In the genomic region with DNA sequence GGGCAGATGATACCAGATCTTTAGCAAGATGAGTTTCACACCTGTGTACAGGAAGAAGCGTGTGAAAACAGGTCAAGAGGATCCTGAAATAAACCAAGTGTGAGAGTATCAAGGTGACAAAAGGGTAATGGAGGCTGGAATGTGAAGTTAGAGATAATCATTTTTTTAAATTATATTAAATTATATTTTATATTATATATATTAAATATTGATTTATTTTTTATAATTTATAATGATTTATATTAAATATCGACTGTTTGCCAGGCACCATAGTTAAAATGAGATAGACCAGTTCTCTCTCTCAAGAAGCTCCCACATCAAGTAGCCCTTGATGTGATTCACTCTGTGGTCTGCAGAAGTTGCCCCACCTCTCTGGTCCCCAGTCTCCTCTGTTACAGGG, we compare ENCODE assay signal across 35 cellular contexts.
"Had no signal": no experiment of that assay in that cellular context is flagged by ENCODE, and none has a peak within 500 bp of the region (broad histone marks: within the 10 kb centered on the region; RNA-seq: fewer than 3 reads in every experiment).

No MANE protein-coding gene starts in this region.

- H3K36me3 Mint-ChIP-seq: activated naive CD4-positive, alpha-beta T cell treated with anti-CD3 and anti-CD28 coated beads, Interleukin-2, amount 10 ng/mL, durations not matched to agents 7 days and 5 days; activated naive CD4-positive, alpha-beta T cell treated with anti-CD3 and anti-CD28 coated beads, Interleukin-2, amount 50 U/mL, for 24 hours; activated naive CD4-positive, alpha-beta T cell treated with anti-CD3 and anti-CD28 coated beads, Interleukin-2, amount 50 U/mL, for 72 hours; activated naive CD8-positive, alpha-beta T cell; activated naive CD8-positive, alpha-beta T cell treated with anti-CD3 and anti-CD28 coated beads for 36 hours; activated naive CD8-positive, alpha-beta T cell treated with anti-CD3 and anti-CD28 coated beads, Interleukin-2, amount 10 ng/mL, durations not matched to agents 7 days and 5 days; brain had no signal

- H3K27ac Mint-ChIP-seq: activated naive CD4-positive, alpha-beta T cell treated with anti-CD3 and anti-CD28 coated beads for 36 hours; activated naive CD4-positive, alpha-beta T cell treated with anti-CD3 and anti-CD28 coated beads, Interleukin-2, amount 10 ng/mL, durations not matched to agents 7 days and 5 days; activated naive CD4-positive, alpha-beta T cell treated with anti-CD3 and anti-CD28 coated beads, Interleukin-2, amount 50 U/mL, for 24 hours; activated naive CD4-positive, alpha-beta T cell treated with anti-CD3 and anti-CD28 coated beads, Interleukin-2, amount 50 U/mL, for 72 hours; activated naive CD8-positive, alpha-beta T cell; activated naive CD8-positive, alpha-beta T cell treated with anti-CD3 and anti-CD28 coated beads for 36 hours; activated naive CD8-positive, alpha-beta T cell treated with anti-CD3 and anti-CD28 coated beads, Interleukin-2, amount 10 ng/mL, durations not matched to agents 7 days and 5 days; activated naive CD8-positive, alpha-beta T cell treated with anti-CD3 and anti-CD28 coated beads, Interleukin-2, amount 50 U/mL, for 24 hours; activated T-cell treated with anti-CD3 and anti-CD28 coated beads, Interleukin-2, amount 50 U/mL, for 24 hours; activated T-cell treated with anti-CD3 and anti-CD28 coated beads, Interleukin-2, amount 50 U/mL, for 72 hours; activated T-helper 1 cell treated with anti-CD3 and anti-CD28 coated beads, Interleukin-12 subunit alpha, Interleukin-12 subunit beta, Interleukin-2, Interleukin-4 antibody, amounts not matched to agents 30 ng/mL and 10 ng/mL and 1 ng/mL, durations not matched to agents 14 hours and 24 hours and 36 hours; activated T-helper 17 cell treated with anti-CD3 and anti-CD28 coated beads, Interleukin-2, amount 50 U/mL, for 72 hours; activated T-helper 2 cell treated with anti-CD3 and anti-CD28 coated beads, Interferon-gamma antibody, Interleukin-2, Interleukin-4, amounts not matched to agents 10 μg/mL and 5 μg/mL and 100 μg/mL, durations not matched to agents 14 hours and 24 hours and 36 hours; brain had no signal

- H3K4me3 Mint-ChIP-seq: activated naive CD4-positive, alpha-beta T cell treated with anti-CD3 and anti-CD28 coated beads for 36 hours; activated naive CD4-positive, alpha-beta T cell treated with anti-CD3 and anti-CD28 coated beads, Interleukin-2, amount 10 ng/mL, durations not matched to agents 7 days and 5 days; activated naive CD4-positive, alpha-beta T cell treated with anti-CD3 and anti-CD28 coated beads, Interleukin-2, amount 50 U/mL, for 24 hours; activated naive CD8-positive, alpha-beta T cell; activated naive CD8-positive, alpha-beta T cell treated with anti-CD3 and anti-CD28 coated beads for 36 hours; activated naive CD8-positive, alpha-beta T cell treated with anti-CD3 and anti-CD28 coated beads, Interleukin-2, amount 10 ng/mL, durations not matched to agents 7 days and 5 days; activated naive CD8-positive, alpha-beta T cell treated with anti-CD3 and anti-CD28 coated beads, Interleukin-2, amount 50 U/mL, for 24 hours; activated T-cell treated with anti-CD3 and anti-CD28 coated beads, Interleukin-2, amount 50 U/mL, for 24 hours; activated T-cell treated with anti-CD3 and anti-CD28 coated beads, Interleukin-2, amount 50 U/mL, for 4 hours; activated T-cell treated with anti-CD3 and anti-CD28 coated beads, Interleukin-2, amount 50 U/mL, for 72 hours; activated T-helper 1 cell treated with anti-CD3 and anti-CD28 coated beads, Interleukin-12 subunit alpha, Interleukin-12 subunit beta, Interleukin-2, Interleukin-4 antibody, amounts not matched to agents 30 ng/mL and 10 ng/mL and 1 ng/mL, durations not matched to agents 14 hours and 24 hours and 36 hours; activated T-helper 17 cell treated with anti-CD3 and anti-CD28 coated beads, Interleukin-2, amount 50 U/mL, for 72 hours; brain; central memory CD8-positive, alpha-beta T cell had no signal

- DNase-seq: activated effector memory CD4-positive, alpha-beta T cell treated with anti-CD3 and anti-CD28 coated beads, Interleukin-2, amount 50 U/mL, for 16 hours; activated effector memory CD4-positive, alpha-beta T cell treated with Interleukin-2 at 50 U/mL for 16 hours; activated gamma-delta T cell; activated gamma-delta T cell treated with Interleukin-2 at 50 U/mL for 16 hours; activated naive CD4-positive, alpha-beta T cell; activated naive CD4-positive, alpha-beta T cell treated with anti-CD3 and anti-CD28 coated beads for 36 hours; activated naive CD4-positive, alpha-beta T cell treated with anti-CD3 and anti-CD28 coated beads, Interleukin-2, amount 10 ng/mL, durations not matched to agents 7 days and 5 days; activated naive CD4-positive, alpha-beta T cell treated with anti-CD3 and anti-CD28 coated beads, Interleukin-2, amount 50 U/mL, for 16 hours; activated naive CD4-positive, alpha-beta T cell treated with Interleukin-2 at 50 U/mL for 16 hours; activated naive CD8-positive, alpha-beta T cell treated with anti-CD3 and anti-CD28 coated beads for 36 hours; activated naive CD8-positive, alpha-beta T cell treated with anti-CD3 and anti-CD28 coated beads, Interleukin-2, amount 10 ng/mL, durations not matched to agents 7 days and 5 days; activated naive CD8-positive, alpha-beta T cell treated with anti-CD3 and anti-CD28 coated beads, Interleukin-2, amount 50 U/mL, for 24 hours; activated T-cell treated with anti-CD3 and anti-CD28 coated beads, Interleukin-2, amount 50 U/mL, for 1 hour; activated T-cell treated with anti-CD3 and anti-CD28 coated beads, Interleukin-2, amount 50 U/mL, for 24 hours; activated T-cell treated with anti-CD3 and anti-CD28 coated beads, Interleukin-2, amount 50 U/mL, for 4 hours; activated T-cell treated with anti-CD3 and anti-CD28 coated beads, Interleukin-2, amount 50 U/mL, for 48 hours; adrenal gland; amygdala; aorta; body of pancreas; central memory CD4-positive, alpha-beta T cell; cerebellar nuclear complex had no signal

- H3K9me3 Mint-ChIP-seq: activated naive CD4-positive, alpha-beta T cell treated with anti-CD3 and anti-CD28 coated beads for 36 hours; activated naive CD4-positive, alpha-beta T cell treated with anti-CD3 and anti-CD28 coated beads, Interleukin-2, amount 10 ng/mL, durations not matched to agents 7 days and 5 days; activated naive CD4-positive, alpha-beta T cell treated with anti-CD3 and anti-CD28 coated beads, Interleukin-2, amount 50 U/mL, for 24 hours; activated naive CD4-positive, alpha-beta T cell treated with anti-CD3 and anti-CD28 coated beads, Interleukin-2, amount 50 U/mL, for 72 hours; activated naive CD8-positive, alpha-beta T cell treated with anti-CD3 and anti-CD28 coated beads for 36 hours; activated naive CD8-positive, alpha-beta T cell treated with anti-CD3 and anti-CD28 coated beads, Interleukin-2, amount 10 ng/mL, durations not matched to agents 7 days and 5 days; activated naive CD8-positive, alpha-beta T cell treated with anti-CD3 and anti-CD28 coated beads, Interleukin-2, amount 50 U/mL, for 24 hours; activated T-cell treated with anti-CD3 and anti-CD28 coated beads, Interleukin-2, amount 50 U/mL, for 24 hours; activated T-cell treated with anti-CD3 and anti-CD28 coated beads, Interleukin-2, amount 50 U/mL, for 4 hours; activated T-cell treated with anti-CD3 and anti-CD28 coated beads, Interleukin-2, amount 50 U/mL, for 72 hours; activated T-helper 1 cell treated with anti-CD3 and anti-CD28 coated beads, Interleukin-12 subunit alpha, Interleukin-12 subunit beta, Interleukin-2, Interleukin-4 antibody, amounts not matched to agents 30 ng/mL and 10 ng/mL and 1 ng/mL, durations not matched to agents 14 hours and 24 hours and 36 hours; activated T-helper 17 cell treated with anti-CD3 and anti-CD28 coated beads, Interleukin-2, amount 50 U/mL, for 72 hours; activated T-helper 2 cell treated with anti-CD3 and anti-CD28 coated beads, Interferon-gamma antibody, Interleukin-2, Interleukin-4, amounts not matched to agents 10 μg/mL and 5 μg/mL and 100 μg/mL, durations not matched to agents 14 hours and 24 hours and 36 hours; brain; central memory CD8-positive, alpha-beta T cell had no signal

- H3K9me3 ChIP-seq: adrenal gland, ascending aorta, body of pancreas, breast epithelium had no signal

- H3K4me3 ChIP-seq: adrenal gland, ascending aorta, body of pancreas, breast epithelium, cardiac muscle cell had no signal

- H3K4me1 ChIP-seq: adrenal gland, ascending aorta, body of pancreas, breast epithelium had no signal

- H3K27me3 ChIP-seq: adrenal gland, ascending aorta, brain microvascular endothelial cell, breast epithelium, cardiac muscle cell had no signal

- ATAC-seq: activated naive CD8-positive, alpha-beta T cell treated with anti-CD3 and anti-CD28 coated beads, Interleukin-2, amount 50 U/mL, for 24 hours; activated T-cell treated with anti-CD3 and anti-CD28 coated beads, Interleukin-2, amount 50 U/mL, for 4 hours; activated T-helper 17 cell treated with anti-CD3 and anti-CD28 coated beads, Interleukin-2, amount 50 U/mL, for 72 hours had no signal

- H3K4me1 Mint-ChIP-seq: activated naive CD4-positive, alpha-beta T cell treated with anti-CD3 and anti-CD28 coated beads, Interleukin-2, amount 10 ng/mL, durations not matched to agents 7 days and 5 days; activated naive CD4-positive, alpha-beta T cell treated with anti-CD3 and anti-CD28 coated beads, Interleukin-2, amount 50 U/mL, for 24 hours; activated naive CD8-positive, alpha-beta T cell treated with anti-CD3 and anti-CD28 coated beads for 36 hours; activated naive CD8-positive, alpha-beta T cell treated with anti-CD3 and anti-CD28 coated beads, Interleukin-2, amount 10 ng/mL, durations not matched to agents 7 days and 5 days; activated naive CD8-positive, alpha-beta T cell treated with anti-CD3 and anti-CD28 coated beads, Interleukin-2, amount 50 U/mL, for 24 hours; activated T-helper 17 cell treated with anti-CD3 and anti-CD28 coated beads, Interleukin-2, amount 50 U/mL, for 72 hours; brain; central memory CD8-positive, alpha-beta T cell had no signal

- H3K27me3 Mint-ChIP-seq: activated naive CD4-positive, alpha-beta T cell treated with anti-CD3 and anti-CD28 coated beads, Interleukin-2, amount 10 ng/mL, durations not matched to agents 7 days and 5 days; activated naive CD4-positive, alpha-beta T cell treated with anti-CD3 and anti-CD28 coated beads, Interleukin-2, amount 50 U/mL, for 24 hours; activated T-cell treated with anti-CD3 and anti-CD28 coated beads, Interleukin-2, amount 50 U/mL, for 24 hours; activated T-helper 17 cell treated with anti-CD3 and anti-CD28 coated beads, Interleukin-2, amount 50 U/mL, for 72 hours; central memory CD8-positive, alpha-beta T cell had no signal

- H3K27ac ChIP-seq: adrenal gland, ascending aorta, body of pancreas, brain microvascular endothelial cell, breast epithelium, cardiac muscle cell had no signal

- H3K36me3 ChIP-seq: adrenal gland, ascending aorta, brain microvascular endothelial cell, breast epithelium, cardiac muscle cell had no signal
